1 cellular context compared by ENCODE assay signal in the genomic region with DNA sequence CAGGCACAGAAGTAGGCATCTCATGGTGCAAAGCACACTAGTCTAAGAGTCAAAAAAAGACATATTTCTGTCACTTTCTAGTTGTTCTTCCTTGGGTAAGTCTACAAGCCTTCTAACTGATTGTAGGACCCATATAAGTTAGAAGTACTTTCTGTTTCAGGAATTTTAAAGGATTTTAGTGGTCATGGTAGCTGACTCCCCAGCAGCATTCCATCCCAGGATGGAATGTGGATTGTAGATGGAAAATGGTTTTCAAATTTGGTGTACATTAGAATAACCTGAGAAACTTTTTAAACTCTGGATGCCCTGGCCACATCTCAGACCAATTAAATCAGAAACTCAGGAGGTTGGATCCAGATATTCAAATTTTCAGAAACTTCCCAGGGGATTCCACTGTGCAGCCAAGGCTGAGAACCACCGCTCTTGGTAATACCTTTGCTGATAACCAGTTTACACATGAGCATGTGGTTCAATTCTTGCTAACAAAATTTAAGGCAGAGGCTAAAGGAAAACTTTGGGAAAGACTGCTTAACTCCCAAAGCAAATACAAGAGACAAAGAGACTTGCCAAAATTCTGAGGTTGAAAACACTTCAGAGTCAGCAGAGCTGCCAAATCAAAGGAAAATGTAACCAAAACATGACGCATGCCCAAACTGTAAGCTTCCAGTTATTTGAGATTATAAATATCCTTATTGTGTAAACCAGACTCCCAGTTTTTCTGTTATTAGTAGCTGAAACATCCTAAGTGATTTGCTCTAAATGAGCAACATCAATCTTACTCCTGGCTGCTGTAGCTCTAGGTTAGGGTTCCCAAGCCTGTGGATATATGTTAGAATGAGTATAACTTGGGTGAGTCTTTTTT.
TF ChIP-seq lines count a peak whose summit lies in the region.

No MANE protein-coding gene starts in this region.

TF ChIP-seq in IMR-90, 13 proteins besides CTCF, POLR2A, EP300 and RAD21:
- no peak for TF ChIP-seq RCOR1 (IDR thresholded peaks at IDR 0.05; ENCODE audit: insufficient replicate concordance, low read length)
- peak; percentile 26; the same call in 1 of the 2 replicates for TF ChIP-seq MAFK (IDR thresholded peaks at IDR 0.05; ENCODE audit: low read depth, low read length)
- no peak for TF ChIP-seq NFE2L2 (IDR thresholded peaks at IDR 0.05; ENCODE audit: low read depth, low read length)
- TF ChIP-seq MAZ (IDR thresholded peaks at IDR 0.05; ENCODE audit: borderline replicate concordance, low read depth, low read length) = no peak
- peak; percentile 43; the same call in 1 of the 2 replicates for TF ChIP-seq FOS (IDR thresholded peaks at IDR 0.05; ENCODE audit: low read depth, low read length)
- TF ChIP-seq CEBPB (IDR thresholded peaks at IDR 0.05; ENCODE audit: low read depth, low read length) = peak; percentile 55; the same call in 1 of the 2 replicates
- TF ChIP-seq RFX5 (IDR thresholded peaks at IDR 0.05; ENCODE audit: low read depth, low read length) = no peak
- TF ChIP-seq BHLHE40 (IDR thresholded peaks at IDR 0.05; ENCODE audit: low read depth, low read length) = no peak
- TF ChIP-seq ELK1 (IDR thresholded peaks at IDR 0.05; ENCODE audit: borderline replicate concordance, low read depth, low read length) = no peak
- no peak for TF ChIP-seq USF2 (IDR thresholded peaks at IDR 0.05; ENCODE audit: low read depth, low read length)
- no peak for TF ChIP-seq CHD1 (IDR thresholded peaks at IDR 0.05; ENCODE audit: low read depth, low read length)
- TF ChIP-seq SMC3 (IDR thresholded peaks at IDR 0.05; ENCODE audit: low read depth, low read length) = no peak
- TF ChIP-seq MXI1 (IDR thresholded peaks at IDR 0.05; ENCODE audit: borderline replicate concordance, low read depth, low read length) = no peak
TF ChIP-seq in IMR-90: peak in this region for 3.
